ENCODE assay signal across 9 cellular contexts in genomic region chr13:36131931-36132297, GRCh38. TPM values are rescaled to one million over a fixed set of nuclear protein-coding genes. Genes with fewer than 3 reads are reported as not detected.
DNase-seq lines count a peak whose midpoint lies in the region; ATAC-seq and TF ChIP-seq lines count a peak whose summit lies in the region.
"Had no signal": no experiment of that assay in that cellular context is flagged by ENCODE, and none has a peak within 500 bp of the region (broad histone marks: within the 10 kb centered on the region; RNA-seq: fewer than 3 reads in every experiment).

No MANE protein-coding gene starts in this region.

- H3K27me3 ChIP-seq in esophagus squamous epithelium (peaks cover 0 to 35% (median 0%) of the 10 kb centered on the region in 4 donors), stomach smooth muscle (ENCODE audit: control insufficient read depth in 1 of 2, insufficient read depth in 2 of 2, low read length in 2 of 2) (no peaks in the 10 kb centered on the region)

- H3K9me3 ChIP-seq in esophagus squamous epithelium (no peaks in the 10 kb centered on the region), stomach smooth muscle (ENCODE audit: control insufficient read depth in 2 of 2, low read length in 2 of 2) (no peaks in the 10 kb centered on the region)

- H3K4me3 ChIP-seq in esophagus squamous epithelium (peak overlapping the region in 2 of 4 donors; percentile 60 to 74), stomach smooth muscle (ENCODE audit: low read length in 2 of 2) (peak overlapping the region; percentile 61 to 77)

- peak; percentile 43 for DNase-seq in M059J (ENCODE audit: low read depth)
- no peak for DNase-seq in esophagus squamous epithelium (lab: John Stamatoyannopoulos, UW)
- DNase-seq in medulla oblongata (ENCODE audit: extremely low spot score), result peak; percentile 49
- DNase-seq in activated T-cell treated with anti-CD3 and anti-CD28 coated beads, Interleukin-2, amount 50 U/mL, for 1 hour, result no peak

- ATAC-seq in GM21529 (IDR thresholded peaks at IDR 0.05; ENCODE audit: unreplicated experiment) (no peak), HG02588 (IDR thresholded peaks at IDR 0.05; ENCODE audit: unreplicated experiment) (no peak), HG03342 (IDR thresholded peaks at IDR 0.05; ENCODE audit: unreplicated experiment) (no peak)
- ATAC-seq: activated T-helper 17 cell treated with anti-CD3 and anti-CD28 coated beads, Interleukin-2, amount 50 U/mL, for 72 hours had no signal

- peaks cover 0 to 33% (median 5%) of the 10 kb centered on the region in 3 donors for H3K4me1 ChIP-seq in esophagus squamous epithelium
- peaks cover 5% of the 10 kb centered on the region for H3K4me1 ChIP-seq in stomach smooth muscle (ENCODE audit: control insufficient read depth, insufficient read depth, low read length)

- no peaks in the 10 kb centered on the region for H3K36me3 ChIP-seq in esophagus squamous epithelium
- no peaks in the 10 kb centered on the region for H3K36me3 ChIP-seq in stomach smooth muscle (ENCODE audit: control insufficient read depth in 2 of 2, insufficient read depth in 2 of 2, low read length in 2 of 2)

- intact Hi-C loops in esophagus squamous epithelium (cut with DNase I), result no loop called here

- 58 to 65% methylated on average over 5 of the region's 5 CpGs for WGBS in esophagus squamous epithelium, 2 donors

- no peak overlapping the region for H3K9ac ChIP-seq in stomach smooth muscle (ENCODE audit: low read length in 2 of 2)

- TF ChIP-seq POLR2A in esophagus squamous epithelium (IDR thresholded peaks at IDR 0.05), result no peak

- H3K27ac ChIP-seq in esophagus squamous epithelium, result peak overlapping the region in 3 of 4 donors; percentile 35 to 85 (median 74)
- H3K27ac ChIP-seq in stomach smooth muscle (ENCODE audit: low read length), result no peak overlapping the region

- TF ChIP-seq CTCF in esophagus squamous epithelium (IDR thresholded peaks at IDR 0.05), result no peak

RNA-seq across cellular contexts. Expression of gene DCLK1, which starts 0.7 kb away (rescaled TPM):
- total RNA-seq in M059J (2014; rRNA removed; shearing (Covaris generic)), result 1.2 and 2.0 TPM in 2 replicates
- 1 to 10 TPM in 3 of 4 donors, under 1 TPM in 1; 0.72 to 9.1 (median 4.9) TPM for total RNA-seq in esophagus squamous epithelium
- total RNA-seq: activated T-helper 17 cell treated with anti-CD3 and anti-CD28 coated beads, Interleukin-2, amount 50 U/mL, for 72 hours had no signal

Comparison
In these comparisons a context has a peak if more than half of its experiments do, and no peak if none do; other contexts are left out.
1. DNase-seq: peak in M059J (single experiment) and medulla oblongata (single experiment); none in esophagus squamous epithelium (single experiment) and activated T-cell treated with anti-CD3 and anti-CD28 coated beads, Interleukin-2, amount 50 U/mL, for 1 hour (single experiment).